1 cellular context compared by ENCODE assay signal in genomic region chr17:29590261-29590978, GRCh38.
TF ChIP-seq lines count a peak whose summit lies in the region.

No MANE protein-coding gene starts in this region.

TF ChIP-seq in HepG2, 621 proteins besides CTCF, POLR2A, EP300 and RAD21 (continued from another document and continues in another):
- no peak for TF ChIP-seq ATF3 (CRISPR knock-in tag; IDR thresholded peaks at IDR 0.05)
- TF ChIP-seq PHF20 (CRISPR knock-in tag; IDR thresholded peaks at IDR 0.05) = no peak
- no peak for TF ChIP-seq NR2F2 (IDR thresholded peaks at IDR 0.05; ENCODE audit: borderline replicate concordance, low read depth)
- TF ChIP-seq ZNF609 (CRISPR knock-in tag; IDR thresholded peaks at IDR 0.05; ENCODE audit: borderline replicate concordance) = 0 out of 2 replicates have a peak, but pooled peaks have one; percentile 18
- TF ChIP-seq CAMTA2 (CRISPR knock-in tag; IDR thresholded peaks at IDR 0.05; ENCODE audit: borderline replicate concordance) = no peak
- TF ChIP-seq NPAS2 (CRISPR knock-in tag; IDR thresholded peaks at IDR 0.05; ENCODE audit: borderline replicate concordance) = no peak
- no peak for TF ChIP-seq CREBL2 (CRISPR knock-in tag; IDR thresholded peaks at IDR 0.05; ENCODE audit: borderline replicate concordance)
- TF ChIP-seq ZFYVE20 (CRISPR knock-in tag; IDR thresholded peaks at IDR 0.05; ENCODE audit: borderline replicate concordance, low read depth) = no peak
- peak; percentile 4; the same call in 1 of the 2 replicates for TF ChIP-seq HNF4A (CRISPR knock-in tag; IDR thresholded peaks at IDR 0.05)
- TF ChIP-seq KDM2A (CRISPR knock-in tag; IDR thresholded peaks at IDR 0.05; ENCODE audit: borderline replicate concordance, low read depth) = peak; percentile 26; the same call in 1 of the 2 replicates
- no peak for TF ChIP-seq RBM22 (optimal IDR thresholded peaks at IDR 0.05; ENCODE audit: low read length)
- no peak for TF ChIP-seq PHB2 (IDR thresholded peaks at IDR 0.05; ENCODE audit: partially characterized antibody)
- peak; percentile 68 for TF ChIP-seq PATZ1 (CRISPR knock-in tag; IDR thresholded peaks at IDR 0.05)
- TF ChIP-seq ZNF232 (CRISPR knock-in tag; IDR thresholded peaks at IDR 0.05; ENCODE audit: borderline replicate concordance) = peak; percentile 72; the same call in 1 of the 2 replicates
- no peak; the same call in 1 of the 2 replicates for TF ChIP-seq ZNF703 (CRISPR knock-in tag; IDR thresholded peaks at IDR 0.05; ENCODE audit: borderline replicate concordance)
- TF ChIP-seq AHDC1 (CRISPR knock-in tag; IDR thresholded peaks at IDR 0.05; ENCODE audit: borderline replicate concordance) = no peak
- no peak for TF ChIP-seq ZNF264 (CRISPR knock-in tag; IDR thresholded peaks at IDR 0.05)
- TF ChIP-seq DBP (CRISPR knock-in tag; IDR thresholded peaks at IDR 0.05; ENCODE audit: not compliant biosample characterization) = no peak
- no peak for TF ChIP-seq PTBP1 (IDR thresholded peaks at IDR 0.05; ENCODE audit: low read depth, low read length, poor library complexity, severe bottlenecking)
- no peak for TF ChIP-seq AKAP8 (CRISPR knock-in tag; IDR thresholded peaks at IDR 0.05)
- no peak for TF ChIP-seq ZNF598 (CRISPR knock-in tag; IDR thresholded peaks at IDR 0.05; ENCODE audit: borderline replicate concordance)
- peak; percentile 40; the same call in 1 of the 2 replicates for TF ChIP-seq JUND (CRISPR knock-in tag; IDR thresholded peaks at IDR 0.05)
- no peak for TF ChIP-seq ZNF296 (CRISPR knock-in tag; conservative IDR thresholded peaks at IDR 0.05)
- no peak for TF ChIP-seq ZBTB33 (CRISPR knock-in tag; IDR thresholded peaks at IDR 0.05)
- TF ChIP-seq U2AF2 (IDR thresholded peaks at IDR 0.05; ENCODE audit: low read depth, low read length) = no peak
- TF ChIP-seq MIXL1 (CRISPR knock-in tag; IDR thresholded peaks at IDR 0.05) = no peak
- no peak for TF ChIP-seq ZNF276 (CRISPR knock-in tag; IDR thresholded peaks at IDR 0.05; ENCODE audit: low read depth)
- no peak for TF ChIP-seq JUN (CRISPR knock-in tag; IDR thresholded peaks at IDR 0.05)
- TF ChIP-seq DRAP1 (CRISPR knock-in tag; IDR thresholded peaks at IDR 0.05) = no peak
- TF ChIP-seq RELA (CRISPR knock-in tag; IDR thresholded peaks at IDR 0.05) = no peak
- TF ChIP-seq HES4 (CRISPR knock-in tag; IDR thresholded peaks at IDR 0.05; ENCODE audit: borderline replicate concordance) = peak; percentile 71; the same call in 1 of the 2 replicates
- no peak for TF ChIP-seq FOXK2 (IDR thresholded peaks at IDR 0.05)
- no peak for TF ChIP-seq MXD4 (CRISPR knock-in tag; IDR thresholded peaks at IDR 0.05)
- no peak for TF ChIP-seq ZNF615 (CRISPR knock-in tag; IDR thresholded peaks at IDR 0.05; ENCODE audit: borderline replicate concordance)
- TF ChIP-seq GPBP1L1 (CRISPR knock-in tag; IDR thresholded peaks at IDR 0.05) = no peak
- no peak for TF ChIP-seq ZNF7 (CRISPR knock-in tag; IDR thresholded peaks at IDR 0.05)
- TF ChIP-seq NFKBIZ (CRISPR knock-in tag; IDR thresholded peaks at IDR 0.05) = no peak
- no peak for TF ChIP-seq RFXANK (CRISPR knock-in tag; IDR thresholded peaks at IDR 0.05)
- TF ChIP-seq MYC (CRISPR knock-in tag; IDR thresholded peaks at IDR 0.05; ENCODE audit: borderline replicate concordance) = no peak; the same call in none of the 2 replicates
- no peak; the same call in 1 of the 2 replicates for TF ChIP-seq POLR2AphosphoS5 (IDR thresholded peaks at IDR 0.05; ENCODE audit: low read depth, low read length)
- TF ChIP-seq LBX2 (CRISPR knock-in tag; IDR thresholded peaks at IDR 0.05; ENCODE audit: borderline replicate concordance) = no peak
